8 cellular contexts compared by ENCODE assay signal in the genomic region with DNA sequence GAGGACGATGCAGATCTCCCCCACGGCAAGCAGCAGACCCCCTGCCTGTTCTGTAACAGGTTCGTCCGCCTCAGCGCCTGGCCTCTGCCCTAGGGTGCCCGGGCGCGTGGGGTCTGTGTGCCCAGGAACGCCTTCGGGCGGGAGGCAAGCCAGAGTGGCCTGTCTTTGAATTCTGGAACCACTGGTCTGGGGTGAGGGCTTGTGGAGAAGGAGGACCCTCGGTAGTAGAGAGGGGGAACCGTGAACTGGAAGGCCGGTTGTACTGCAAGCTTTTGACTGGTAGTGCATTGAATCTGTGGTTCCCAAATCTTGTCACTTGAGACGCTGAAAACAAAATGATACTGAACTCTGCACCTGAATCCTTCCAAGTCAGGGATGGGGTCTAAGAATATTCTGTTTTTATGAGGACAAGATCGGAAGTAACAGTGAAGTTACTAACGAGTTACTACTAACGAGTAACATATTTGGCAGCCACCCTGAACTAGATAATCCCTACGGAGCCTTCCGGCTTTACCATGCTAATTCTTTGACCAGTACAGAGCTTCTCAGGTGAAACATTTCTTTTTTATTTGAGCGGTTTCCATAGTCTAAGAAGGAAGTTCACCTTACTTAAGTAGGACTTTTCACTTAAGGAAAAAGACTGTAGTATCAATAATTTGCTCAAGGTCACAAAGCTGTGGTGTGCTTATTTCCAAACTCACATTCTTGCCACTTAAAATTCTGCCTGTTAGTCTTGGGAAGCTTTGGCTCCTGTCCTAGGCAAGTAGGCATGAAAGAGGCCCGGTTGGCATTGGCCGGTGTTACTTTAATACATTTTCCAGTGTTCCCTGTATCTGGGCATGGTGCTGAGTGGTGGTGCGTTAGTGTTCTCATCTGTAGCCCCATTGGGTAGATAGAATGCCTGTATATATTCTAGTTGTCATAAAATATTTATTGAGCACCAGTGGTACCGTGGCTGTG. TPM values are rescaled to one million over a fixed set of nuclear protein-coding genes. Genes with fewer than 3 reads are reported as not detected.
A peak's percentile ranks its signal among the peaks of the same experiment; 100 is the strongest.
DNase-seq lines count a peak whose midpoint lies in the region; ATAC-seq, FAIRE-seq and TF ChIP-seq lines count a peak whose summit lies in the region.

No MANE protein-coding gene starts in this region.

- FAIRE-seq in endothelial cell of umbilical vein (lab: Jason Lieb, UNC) = no peak

- no peak for DNase-seq in CD8-positive, alpha-beta memory T cell
- no peak for DNase-seq in T-helper 2 cell treated with Interferon-gamma antibody and Interleukin-4, amounts not matched to agents 5 μg/mL and 100 μg/mL, for 36 hours (ENCODE audit: low spot score)
- no peak for DNase-seq in endothelial cell of umbilical vein (ENCODE audit: low read depth, low spot score)
- no peak for DNase-seq in cerebellum (ENCODE audit: low spot score)

- peak overlapping the region; percentile 79 for H3K4me3 ChIP-seq in CD8-positive, alpha-beta memory T cell (ENCODE audit: low read length)
- H3K4me3 ChIP-seq in endothelial cell of umbilical vein (replicated peaks in 1 of 3; ENCODE audit: insufficient read depth in 1 of 3, low read depth in 1 of 3, low read length in 3 of 3) = peak overlapping the region; percentile 61 to 98 (median 71)

- CTCF ChIA-PET in CD8-positive, alpha-beta memory T cell (lab: Charles Lee) = interaction anchor here (0.8 to 1.0 kb wide), 2 partner anchors 9 to 12 kb away, joined by 3 to 4 read pairs; no protein-coding TSS in a partner anchor
- CTCF ChIA-PET in endothelial cell of umbilical vein (lab: Charles Lee) = interaction anchor here (1.4 to 2.3 kb wide), 4 partner anchors 9 to 260 kb away, joined by 4 to 15 read pairs (median 6); no protein-coding TSS in a partner anchor

- peaks cover 21% of the 10 kb centered on the region for H3K4me1 ChIP-seq in CD8-positive, alpha-beta memory T cell (ENCODE audit: insufficient read depth, low read length)
- peaks cover 13% of the 10 kb centered on the region for H3K4me1 ChIP-seq in endothelial cell of umbilical vein (ENCODE audit: control insufficient read depth, extremely low read depth, insufficient read depth, low read length)

- peak overlapping the region; percentile 60 for H2AFZ ChIP-seq in endothelial cell of umbilical vein (ENCODE audit: low read depth, low read length)

- no peaks in the 10 kb centered on the region for H3K9me1 ChIP-seq in endothelial cell of umbilical vein (replicated peaks; ENCODE audit: control insufficient read depth, extremely low read depth, insufficient read depth, low read length)

- peak; percentile 7 for ATAC-seq in GM19043 (IDR thresholded peaks at IDR 0.05; ENCODE audit: low read depth, unreplicated experiment)
- peak; percentile 14 for ATAC-seq in HG03442 (IDR thresholded peaks at IDR 0.05; ENCODE audit: unreplicated experiment)
- ATAC-seq in HG03108 (IDR thresholded peaks at IDR 0.05; ENCODE audit: unreplicated experiment) = no peak

- H3K79me2 ChIP-seq in endothelial cell of umbilical vein (ENCODE audit: control insufficient read depth, insufficient read depth, low read length) = peaks cover 12% of the 10 kb centered on the region

- TF ChIP-seq CTCF in endothelial cell of umbilical vein (IDR thresholded peaks at IDR 0.05; ENCODE audit: extremely low read depth in 1 of 2, insufficient read depth in 1 of 2, low read depth in 1 of 2, low read length in 2 of 2) (no peak), nephron (IDR thresholded peaks at IDR 0.05; ENCODE audit: unreplicated experiment in 3 of 3) (no peak)

- H3K27me3 ChIP-seq in CD8-positive, alpha-beta memory T cell (ENCODE audit: insufficient read depth, low read length, poor library complexity, severe bottlenecking) = no peaks in the 10 kb centered on the region
- H3K27me3 ChIP-seq in endothelial cell of umbilical vein (ENCODE audit: control insufficient read depth in 2 of 2, insufficient read depth in 2 of 2, low read length in 2 of 2) = no peaks in the 10 kb centered on the region

- H3K9me3 ChIP-seq in CD8-positive, alpha-beta memory T cell (ENCODE audit: low read length) = no peaks in the 10 kb centered on the region
- H3K9me3 ChIP-seq in endothelial cell of umbilical vein (replicated peaks; ENCODE audit: control insufficient read depth, insufficient read depth, low read length) = no peaks in the 10 kb centered on the region

- peak overlapping the region; percentile 95 to 99 (median 98) for H3K4me3 Mint-ChIP-seq in CD8-positive, alpha-beta memory T cell
- H3K4me3 Mint-ChIP-seq in T-helper 2 cell treated with Interferon-gamma antibody and Interleukin-4, amounts not matched to agents 5 μg/mL and 100 μg/mL, for 36 hours = peak overlapping the region; percentile 86
- H3K4me3 Mint-ChIP-seq in nephron = peak overlapping the region; percentile 98 to 99 (median 99)

- peaks cover 0 to 3% of the 10 kb centered on the region in 2 donors for H3K27me3 Mint-ChIP-seq in CD8-positive, alpha-beta memory T cell
- H3K27me3 Mint-ChIP-seq in T-helper 2 cell treated with Interferon-gamma antibody and Interleukin-4, amounts not matched to agents 5 μg/mL and 100 μg/mL, for 36 hours (ENCODE audit: low read depth) = no peaks in the 10 kb centered on the region
- no peaks in the 10 kb centered on the region for H3K27me3 Mint-ChIP-seq in nephron (ENCODE audit: low read depth)

- intact Hi-C loops in endothelial cell of umbilical vein (cut with micrococcal nuclease) = no loop called here

- no peaks in the 10 kb centered on the region for H3K9me3 Mint-ChIP-seq in CD8-positive, alpha-beta memory T cell
- H3K9me3 Mint-ChIP-seq in T-helper 2 cell treated with Interferon-gamma antibody and Interleukin-4, amounts not matched to agents 5 μg/mL and 100 μg/mL, for 36 hours = no peaks in the 10 kb centered on the region
- no peaks in the 10 kb centered on the region for H3K9me3 Mint-ChIP-seq in nephron

- peak overlapping the region; percentile 95 for H3K27ac ChIP-seq in CD8-positive, alpha-beta memory T cell (ENCODE audit: low read depth, low read length)
- peak overlapping the region; percentile 61 for H3K27ac ChIP-seq in endothelial cell of umbilical vein (ENCODE audit: insufficient read depth, low read depth, low read length)

- peaks cover 0 to 38% (median 7%) of the 10 kb centered on the region in 3 donors for H3K36me3 Mint-ChIP-seq in CD8-positive, alpha-beta memory T cell
- H3K36me3 Mint-ChIP-seq in T-helper 2 cell treated with Interferon-gamma antibody and Interleukin-4, amounts not matched to agents 5 μg/mL and 100 μg/mL, for 36 hours (ENCODE audit: low read depth) = peaks cover 18% of the 10 kb centered on the region
- H3K36me3 Mint-ChIP-seq in nephron (ENCODE audit: low read depth) = peaks cover 13% of the 10 kb centered on the region

- peak overlapping the region; percentile 84 to 100 (median 98) for H3K27ac Mint-ChIP-seq in CD8-positive, alpha-beta memory T cell
- peak overlapping the region; percentile 97 for H3K27ac Mint-ChIP-seq in T-helper 2 cell treated with Interferon-gamma antibody and Interleukin-4, amounts not matched to agents 5 μg/mL and 100 μg/mL, for 36 hours
- H3K27ac Mint-ChIP-seq in nephron = peak overlapping the region; percentile 56 to 94 (median 87)

- peaks cover 23 to 41% (median 37%) of the 10 kb centered on the region in 3 donors for H3K4me1 Mint-ChIP-seq in CD8-positive, alpha-beta memory T cell
- H3K4me1 Mint-ChIP-seq in T-helper 2 cell treated with Interferon-gamma antibody and Interleukin-4, amounts not matched to agents 5 μg/mL and 100 μg/mL, for 36 hours (ENCODE audit: low read depth) = peaks cover 14% of the 10 kb centered on the region
- H3K4me1 Mint-ChIP-seq in nephron = peaks cover 11% of the 10 kb centered on the region

- H4K20me1 ChIP-seq in endothelial cell of umbilical vein (replicated peaks; ENCODE audit: control insufficient read depth, extremely low read depth, insufficient read depth, low read length) = no peaks in the 10 kb centered on the region

- dilution Hi-C loops in endothelial cell of umbilical vein (cut with MboI; ENCODE audit: extremely low pct_ligation_motif_present, low sequenced_read_pairs) = no loop called here

- BruUV-seq in endothelial cell of umbilical vein (replicated peaks; lab: Mats Ljungman, UMichigan) = TSS peak; percentile 37

- H3K36me3 ChIP-seq in CD8-positive, alpha-beta memory T cell (ENCODE audit: insufficient read depth, low read length) = peaks cover 5% of the 10 kb centered on the region
- peaks cover 0 to 4% of the 10 kb centered on the region in 2 experiments for H3K36me3 ChIP-seq in endothelial cell of umbilical vein (ENCODE audit: control insufficient read depth in 2 of 2, extremely low read depth in 1 of 2, insufficient read depth in 2 of 2, low read length in 2 of 2)

- no peak for TF ChIP-seq POLR2A in endothelial cell of umbilical vein (IDR thresholded peaks at IDR 0.05; ENCODE audit: low read depth, low read length)

- H3K4me2 ChIP-seq in endothelial cell of umbilical vein (ENCODE audit: insufficient read depth, low read length) = peak overlapping the region; percentile 79

- POLR2A ChIA-PET in CD8-positive, alpha-beta memory T cell (lab: Charles Lee) = no interaction called here
- POLR2A ChIA-PET in endothelial cell of umbilical vein (lab: Charles Lee) = no interaction called here

- peak overlapping the region; percentile 81 for H3K9ac ChIP-seq in endothelial cell of umbilical vein (replicated peaks; ENCODE audit: extremely low read depth, insufficient read depth, low read length)

RNA-seq across cellular contexts. Expression of gene PRMT3, which starts 0.9 kb away (rescaled TPM):
- total RNA-seq in CD8-positive, alpha-beta memory T cell = 10 to 100 TPM; 50.0 to 54.4 TPM
- polyA plus RNA-seq in CD8-positive, alpha-beta memory T cell = 5.4 TPM
- total RNA-seq in endothelial cell of umbilical vein (13.3 and 15.2 TPM in 2 replicates), cerebellum (21.2 TPM)
- 5.0 and 6.2 TPM in 2 replicates for polyA plus RNA-seq in endothelial cell of umbilical vein
- polyA plus RNA-seq in endothelial cell of umbilical vein (2011; cell fraction: cytosol; rRNA removed) = 8.1 and 8.3 TPM in 2 replicates
- polyA plus RNA-seq in endothelial cell of umbilical vein (2011; cell fraction: nucleus; rRNA removed) = 10.0 and 13.2 TPM in 2 replicates
- polyA plus RNA-seq in endothelial cell of umbilical vein (2012) = 13.1 and 18.2 TPM in 2 replicates
- 7.7 and 9.0 TPM in 2 replicates for polyA minus RNA-seq in endothelial cell of umbilical vein
- 30.2 TPM for polyA minus RNA-seq in endothelial cell of umbilical vein (2011; cell fraction: cytosol; rRNA and poly(A)+ RNA removed)
- 16.5 and 16.9 TPM in 2 replicates for polyA minus RNA-seq in endothelial cell of umbilical vein (2011; cell fraction: nucleus; rRNA and poly(A)+ RNA removed)

RNA-seq across cellular contexts. Expression of gene HTATIP2, which starts 24.9 kb away (rescaled TPM):
- total RNA-seq in CD8-positive, alpha-beta memory T cell = 10 to 100 TPM; 50.7 to 52.4 TPM
- 49.6 TPM for polyA plus RNA-seq in CD8-positive, alpha-beta memory T cell
- total RNA-seq in endothelial cell of umbilical vein (54.4 and 57.6 TPM in 2 replicates), cerebellum (0.91 TPM)
- 26.6 and 37.2 TPM in 2 replicates for polyA plus RNA-seq in endothelial cell of umbilical vein
- 49.2 and 52.9 TPM in 2 replicates for polyA plus RNA-seq in endothelial cell of umbilical vein (2011; cell fraction: cytosol; rRNA removed)
- 27.9 and 40.4 TPM in 2 replicates for polyA plus RNA-seq in endothelial cell of umbilical vein (2011; cell fraction: nucleus; rRNA removed)
- polyA plus RNA-seq in endothelial cell of umbilical vein (2012) = 84.4 and 87.3 TPM in 2 replicates
- 40.7 and 43.4 TPM in 2 replicates for polyA minus RNA-seq in endothelial cell of umbilical vein
- polyA minus RNA-seq in endothelial cell of umbilical vein (2011; cell fraction: cytosol; rRNA and poly(A)+ RNA removed) = 52.8 TPM
- polyA minus RNA-seq in endothelial cell of umbilical vein (2011; cell fraction: nucleus; rRNA and poly(A)+ RNA removed) = 12.0 and 14.2 TPM in 2 replicates

Comparison
In these comparisons a context has a peak if more than half of its experiments do, and no peak if none do; other contexts are left out.
1. RNA of gene HTATIP2, which starts 24.9 kb away (total RNA-seq): 54.4 to 57.6 TPM in endothelial cell of umbilical vein and 50.7 to 52.4 TPM in CD8-positive, alpha-beta memory T cell; 0.91 TPM in cerebellum (single experiment); every median in the first group is over 10 times any median in the second.
2. Peak in every context shown above with its lines, with median percentiles within 50 percentile points of each other: H3K27ac Mint-ChIP-seq and H3K4me3 Mint-ChIP-seq.